Comparison of ENCODE assay signal across 18 cellular contexts in genomic region chr7:88354999-88355398, GRCh38. TPM values are rescaled to one million over a fixed set of nuclear protein-coding genes. Genes with fewer than 3 reads are reported as not detected.
"Had no signal": no experiment of that assay in that cellular context is flagged by ENCODE, and none has a peak within 500 bp of the region (broad histone marks: within the 10 kb centered on the region; RNA-seq: fewer than 3 reads in every experiment).

No MANE protein-coding gene starts in this region.

- H3K36me3 ChIP-seq: ascending aorta, colonic mucosa, lower lobe of right lung, right lobe of liver, thoracic aorta, upper lobe of left lung had no signal

- H3K4me1 ChIP-seq: ascending aorta, foreskin keratinocyte, parathyroid adenoma had no signal

- H3K4me3 ChIP-seq: ascending aorta, colonic mucosa, lower lobe of right lung, right lobe of liver, thoracic aorta, upper lobe of left lung had no signal

- H3K9me3 ChIP-seq: ascending aorta, colonic mucosa, lower lobe of right lung, right lobe of liver, thoracic aorta, upper lobe of left lung had no signal

- H2AFZ ChIP-seq: parathyroid adenoma had no signal

- H3K79me2 ChIP-seq: parathyroid adenoma had no signal

- H3K27me3 ChIP-seq: ascending aorta, colonic mucosa, right lobe of liver, upper lobe of left lung had no signal

- DNase-seq: activated CD4-positive, alpha-beta T cell treated with anti-CD3 and anti-CD28 coated beads for 48 hours; activated CD4-positive, CD25-positive, alpha-beta regulatory T cell; activated CD8-positive, alpha-beta T cell treated with anti-CD3 and anti-CD28 coated beads for 36 hours; activated effector memory CD4-positive, alpha-beta T cell treated with Interleukin-2 at 50 U/mL for 16 hours; activated naive CD4-positive, alpha-beta T cell treated with anti-CD3 and anti-CD28 coated beads, Interleukin-2, amount 10 ng/mL, durations not matched to agents 7 days and 5 days; activated T-cell treated with anti-CD3 and anti-CD28 coated beads, Interleukin-2, amount 50 U/mL, for 4 hours; colonic mucosa; foreskin keratinocyte; hippocampal formation; lower lobe of right lung; right lobe of liver; small intestine; stimulated activated CD4-positive, alpha-beta T cell treated with anti-CD3 and anti-CD28 coated beads, Interleukin-4, amount 100 ng/mL, for 1 hour; upper lobe of left lung had no signal

- H3K27ac ChIP-seq: ascending aorta, colonic mucosa, foreskin keratinocyte, lower lobe of right lung, parathyroid adenoma, right lobe of liver, thoracic aorta had no signal

RNA-seq across cellular contexts. Expression of gene STEAP4, which starts 48.3 kb away (rescaled TPM):
- total RNA-seq: activated CD8-positive, alpha-beta T cell treated with anti-CD3 and anti-CD28 coated beads for 36 hours; natural killer cell treated with Interleukin-12 subunit alpha and Interleukin-12 subunit beta and Interleukin-15 and Interleukin-18, amount 100 ng/mL, for 72 hours had no signal
